ENCODE assay signal across 2 cellular contexts in the genomic region with DNA sequence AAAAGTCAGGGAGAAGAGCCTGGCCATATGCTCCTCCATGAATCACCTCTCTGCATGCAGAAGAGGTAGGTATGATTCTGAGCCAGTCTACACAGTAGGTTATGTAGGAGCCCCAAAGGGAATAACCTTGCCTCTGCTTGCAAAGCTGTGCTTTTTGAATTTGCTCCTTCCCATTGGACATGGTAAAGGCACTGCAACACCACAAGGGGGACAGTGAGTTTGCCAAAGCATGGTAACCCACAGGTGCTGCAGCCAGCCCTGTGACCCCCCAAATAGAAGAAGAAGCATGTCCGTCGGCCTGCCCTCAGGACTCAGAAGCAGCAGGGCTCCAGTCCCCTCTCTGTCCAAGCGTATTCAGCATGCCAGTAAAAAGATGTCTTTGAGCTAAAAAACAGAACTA.
TF ChIP-seq lines count a peak whose summit lies in the region.

No MANE protein-coding gene starts in this region.

TF ChIP-seq in GM23338, 12 proteins besides CTCF, POLR2A, EP300 and RAD21 (continued from another document):
- TF ChIP-seq, protein P1, sequence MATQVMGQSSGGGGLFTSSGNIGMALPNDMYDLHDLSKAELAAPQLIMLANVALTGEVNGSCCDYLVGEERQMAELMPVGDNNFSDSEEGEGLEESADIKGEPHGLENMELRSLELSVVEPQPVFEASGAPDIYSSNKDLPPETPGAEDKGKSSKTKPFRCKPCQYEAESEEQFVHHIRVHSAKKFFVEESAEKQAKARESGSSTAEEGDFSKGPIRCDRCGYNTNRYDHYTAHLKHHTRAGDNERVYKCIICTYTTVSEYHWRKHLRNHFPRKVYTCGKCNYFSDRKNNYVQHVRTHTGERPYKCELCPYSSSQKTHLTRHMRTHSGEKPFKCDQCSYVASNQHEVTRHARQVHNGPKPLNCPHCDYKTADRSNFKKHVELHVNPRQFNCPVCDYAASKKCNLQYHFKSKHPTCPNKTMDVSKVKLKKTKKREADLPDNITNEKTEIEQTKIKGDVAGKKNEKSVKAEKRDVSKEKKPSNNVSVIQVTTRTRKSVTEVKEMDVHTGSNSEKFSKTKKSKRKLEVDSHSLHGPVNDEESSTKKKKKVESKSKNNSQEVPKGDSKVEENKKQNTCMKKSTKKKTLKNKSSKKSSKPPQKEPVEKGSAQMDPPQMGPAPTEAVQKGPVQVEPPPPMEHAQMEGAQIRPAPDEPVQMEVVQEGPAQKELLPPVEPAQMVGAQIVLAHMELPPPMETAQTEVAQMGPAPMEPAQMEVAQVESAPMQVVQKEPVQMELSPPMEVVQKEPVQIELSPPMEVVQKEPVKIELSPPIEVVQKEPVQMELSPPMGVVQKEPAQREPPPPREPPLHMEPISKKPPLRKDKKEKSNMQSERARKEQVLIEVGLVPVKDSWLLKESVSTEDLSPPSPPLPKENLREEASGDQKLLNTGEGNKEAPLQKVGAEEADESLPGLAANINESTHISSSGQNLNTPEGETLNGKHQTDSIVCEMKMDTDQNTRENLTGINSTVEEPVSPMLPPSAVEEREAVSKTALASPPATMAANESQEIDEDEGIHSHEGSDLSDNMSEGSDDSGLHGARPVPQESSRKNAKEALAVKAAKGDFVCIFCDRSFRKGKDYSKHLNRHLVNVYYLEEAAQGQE (IDR thresholded peaks at IDR 0.05; ENCODE audit: unreplicated experiment): no peak
- TF ChIP-seq, protein P2, sequence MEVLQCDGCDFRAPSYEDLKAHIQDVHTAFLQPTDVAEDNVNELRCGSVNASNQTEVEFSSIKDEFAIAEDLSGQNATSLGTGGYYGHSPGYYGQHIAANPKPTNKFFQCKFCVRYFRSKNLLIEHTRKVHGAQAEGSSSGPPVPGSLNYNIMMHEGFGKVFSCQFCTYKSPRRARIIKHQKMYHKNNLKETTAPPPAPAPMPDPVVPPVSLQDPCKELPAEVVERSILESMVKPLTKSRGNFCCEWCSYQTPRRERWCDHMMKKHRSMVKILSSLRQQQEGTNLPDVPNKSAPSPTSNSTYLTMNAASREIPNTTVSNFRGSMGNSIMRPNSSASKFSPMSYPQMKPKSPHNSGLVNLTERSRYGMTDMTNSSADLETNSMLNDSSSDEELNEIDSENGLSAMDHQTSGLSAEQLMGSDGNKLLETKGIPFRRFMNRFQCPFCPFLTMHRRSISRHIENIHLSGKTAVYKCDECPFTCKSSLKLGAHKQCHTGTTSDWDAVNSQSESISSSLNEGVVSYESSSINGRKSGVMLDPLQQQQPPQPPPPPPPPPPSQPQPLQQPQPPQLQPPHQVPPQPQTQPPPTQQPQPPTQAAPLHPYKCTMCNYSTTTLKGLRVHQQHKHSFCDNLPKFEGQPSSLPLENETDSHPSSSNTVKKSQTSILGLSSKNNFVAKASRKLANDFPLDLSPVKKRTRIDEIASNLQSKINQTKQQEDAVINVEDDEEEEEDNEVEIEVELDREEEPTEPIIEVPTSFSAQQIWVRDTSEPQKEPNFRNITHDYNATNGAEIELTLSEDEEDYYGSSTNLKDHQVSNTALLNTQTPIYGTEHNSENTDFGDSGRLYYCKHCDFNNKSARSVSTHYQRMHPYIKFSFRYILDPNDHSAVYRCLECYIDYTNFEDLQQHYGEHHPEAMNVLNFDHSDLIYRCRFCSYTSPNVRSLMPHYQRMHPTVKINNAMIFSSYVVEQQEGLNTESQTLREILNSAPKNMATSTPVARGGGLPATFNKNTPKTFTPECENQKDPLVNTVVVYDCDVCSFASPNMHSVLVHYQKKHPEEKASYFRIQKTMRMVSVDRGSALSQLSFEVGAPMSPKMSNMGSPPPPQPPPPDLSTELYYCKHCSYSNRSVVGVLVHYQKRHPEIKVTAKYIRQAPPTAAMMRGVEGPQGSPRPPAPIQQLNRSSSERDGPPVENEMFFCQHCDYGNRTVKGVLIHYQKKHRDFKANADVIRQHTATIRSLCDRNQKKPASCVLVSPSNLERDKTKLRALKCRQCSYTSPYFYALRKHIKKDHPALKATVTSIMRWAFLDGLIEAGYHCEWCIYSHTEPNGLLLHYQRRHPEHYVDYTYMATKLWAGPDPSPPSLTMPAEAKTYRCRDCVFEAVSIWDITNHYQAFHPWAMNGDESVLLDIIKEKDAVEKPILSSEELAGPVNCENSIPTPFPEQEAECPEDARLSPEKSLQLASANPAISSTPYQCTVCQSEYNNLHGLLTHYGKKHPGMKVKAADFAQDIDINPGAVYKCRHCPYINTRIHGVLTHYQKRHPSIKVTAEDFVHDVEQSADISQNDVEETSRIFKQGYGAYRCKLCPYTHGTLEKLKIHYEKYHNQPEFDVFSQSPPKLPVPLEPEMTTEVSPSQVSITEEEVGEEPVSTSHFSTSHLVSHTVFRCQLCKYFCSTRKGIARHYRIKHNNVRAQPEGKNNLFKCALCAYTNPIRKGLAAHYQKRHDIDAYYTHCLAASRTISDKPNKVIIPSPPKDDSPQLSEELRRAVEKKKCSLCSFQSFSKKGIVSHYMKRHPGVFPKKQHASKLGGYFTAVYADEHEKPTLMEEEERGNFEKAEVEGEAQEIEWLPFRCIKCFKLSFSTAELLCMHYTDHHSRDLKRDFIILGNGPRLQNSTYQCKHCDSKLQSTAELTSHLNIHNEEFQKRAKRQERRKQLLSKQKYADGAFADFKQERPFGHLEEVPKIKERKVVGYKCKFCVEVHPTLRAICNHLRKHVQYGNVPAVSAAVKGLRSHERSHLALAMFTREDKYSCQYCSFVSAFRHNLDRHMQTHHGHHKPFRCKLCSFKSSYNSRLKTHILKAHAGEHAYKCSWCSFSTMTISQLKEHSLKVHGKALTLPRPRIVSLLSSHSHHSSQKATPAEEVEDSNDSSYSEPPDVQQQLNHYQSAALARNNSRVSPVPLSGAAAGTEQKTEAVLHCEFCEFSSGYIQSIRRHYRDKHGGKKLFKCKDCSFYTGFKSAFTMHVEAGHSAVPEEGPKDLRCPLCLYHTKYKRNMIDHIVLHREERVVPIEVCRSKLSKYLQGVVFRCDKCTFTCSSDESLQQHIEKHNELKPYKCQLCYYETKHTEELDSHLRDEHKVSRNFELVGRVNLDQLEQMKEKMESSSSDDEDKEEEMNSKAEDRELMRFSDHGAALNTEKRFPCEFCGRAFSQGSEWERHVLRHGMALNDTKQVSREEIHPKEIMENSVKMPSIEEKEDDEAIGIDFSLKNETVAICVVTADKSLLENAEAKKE (CRISPR knock-in tag; IDR thresholded peaks at IDR 0.05): no peak
- TF ChIP-seq ZNF331 (CRISPR knock-in tag; IDR thresholded peaks at IDR 0.05; ENCODE audit: low read depth) (no peak), NANOG (IDR thresholded peaks at IDR 0.05; ENCODE audit: borderline replicate concordance) (no peak), POLR2AphosphoS5 (IDR thresholded peaks at IDR 0.05; ENCODE audit: low read depth) (no peak), CREB1 (CRISPR knock-in tag; IDR thresholded peaks at IDR 0.05; ENCODE audit: low read depth) (no peak), EZH2 (IDR thresholded peaks at IDR 0.05; ENCODE audit: low read depth, unreplicated experiment) (no peak)

TF ChIP-seq in WTC11, 78 proteins besides CTCF, POLR2A, EP300 and RAD21 (continued from another document):
- TF ChIP-seq, protein P3, sequence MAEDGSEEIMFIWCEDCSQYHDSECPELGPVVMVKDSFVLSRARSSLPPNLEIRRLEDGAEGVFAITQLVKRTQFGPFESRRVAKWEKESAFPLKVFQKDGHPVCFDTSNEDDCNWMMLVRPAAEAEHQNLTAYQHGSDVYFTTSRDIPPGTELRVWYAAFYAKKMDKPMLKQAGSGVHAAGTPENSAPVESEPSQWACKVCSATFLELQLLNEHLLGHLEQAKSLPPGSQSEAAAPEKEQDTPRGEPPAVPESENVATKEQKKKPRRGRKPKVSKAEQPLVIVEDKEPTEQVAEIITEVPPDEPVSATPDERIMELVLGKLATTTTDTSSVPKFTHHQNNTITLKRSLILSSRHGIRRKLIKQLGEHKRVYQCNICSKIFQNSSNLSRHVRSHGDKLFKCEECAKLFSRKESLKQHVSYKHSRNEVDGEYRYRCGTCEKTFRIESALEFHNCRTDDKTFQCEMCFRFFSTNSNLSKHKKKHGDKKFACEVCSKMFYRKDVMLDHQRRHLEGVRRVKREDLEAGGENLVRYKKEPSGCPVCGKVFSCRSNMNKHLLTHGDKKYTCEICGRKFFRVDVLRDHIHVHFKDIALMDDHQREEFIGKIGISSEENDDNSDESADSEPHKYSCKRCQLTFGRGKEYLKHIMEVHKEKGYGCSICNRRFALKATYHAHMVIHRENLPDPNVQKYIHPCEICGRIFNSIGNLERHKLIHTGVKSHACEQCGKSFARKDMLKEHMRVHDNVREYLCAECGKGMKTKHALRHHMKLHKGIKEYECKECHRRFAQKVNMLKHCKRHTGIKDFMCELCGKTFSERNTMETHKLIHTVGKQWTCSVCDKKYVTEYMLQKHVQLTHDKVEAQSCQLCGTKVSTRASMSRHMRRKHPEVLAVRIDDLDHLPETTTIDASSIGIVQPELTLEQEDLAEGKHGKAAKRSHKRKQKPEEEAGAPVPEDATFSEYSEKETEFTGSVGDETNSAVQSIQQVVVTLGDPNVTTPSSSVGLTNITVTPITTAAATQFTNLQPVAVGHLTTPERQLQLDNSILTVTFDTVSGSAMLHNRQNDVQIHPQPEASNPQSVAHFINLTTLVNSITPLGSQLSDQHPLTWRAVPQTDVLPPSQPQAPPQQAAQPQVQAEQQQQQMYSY (CRISPR knock-in tag; IDR thresholded peaks at IDR 0.05): no peak
- TF ChIP-seq, protein P4, sequence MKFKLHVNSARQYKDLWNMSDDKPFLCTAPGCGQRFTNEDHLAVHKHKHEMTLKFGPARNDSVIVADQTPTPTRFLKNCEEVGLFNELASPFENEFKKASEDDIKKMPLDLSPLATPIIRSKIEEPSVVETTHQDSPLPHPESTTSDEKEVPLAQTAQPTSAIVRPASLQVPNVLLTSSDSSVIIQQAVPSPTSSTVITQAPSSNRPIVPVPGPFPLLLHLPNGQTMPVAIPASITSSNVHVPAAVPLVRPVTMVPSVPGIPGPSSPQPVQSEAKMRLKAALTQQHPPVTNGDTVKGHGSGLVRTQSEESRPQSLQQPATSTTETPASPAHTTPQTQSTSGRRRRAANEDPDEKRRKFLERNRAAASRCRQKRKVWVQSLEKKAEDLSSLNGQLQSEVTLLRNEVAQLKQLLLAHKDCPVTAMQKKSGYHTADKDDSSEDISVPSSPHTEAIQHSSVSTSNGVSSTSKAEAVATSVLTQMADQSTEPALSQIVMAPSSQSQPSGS (CRISPR knock-in tag; IDR thresholded peaks at IDR 0.05; ENCODE audit: borderline replicate concordance, low read depth): no peak
- TF ChIP-seq, protein P5, sequence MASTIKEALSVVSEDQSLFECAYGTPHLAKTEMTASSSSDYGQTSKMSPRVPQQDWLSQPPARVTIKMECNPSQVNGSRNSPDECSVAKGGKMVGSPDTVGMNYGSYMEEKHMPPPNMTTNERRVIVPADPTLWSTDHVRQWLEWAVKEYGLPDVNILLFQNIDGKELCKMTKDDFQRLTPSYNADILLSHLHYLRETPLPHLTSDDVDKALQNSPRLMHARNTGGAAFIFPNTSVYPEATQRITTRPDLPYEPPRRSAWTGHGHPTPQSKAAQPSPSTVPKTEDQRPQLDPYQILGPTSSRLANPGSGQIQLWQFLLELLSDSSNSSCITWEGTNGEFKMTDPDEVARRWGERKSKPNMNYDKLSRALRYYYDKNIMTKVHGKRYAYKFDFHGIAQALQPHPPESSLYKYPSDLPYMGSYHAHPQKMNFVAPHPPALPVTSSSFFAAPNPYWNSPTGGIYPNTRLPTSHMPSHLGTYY (CRISPR knock-in tag; IDR thresholded peaks at IDR 0.05): no peak
- TF ChIP-seq ZNF138 (CRISPR knock-in tag; conservative IDR thresholded peaks at IDR 0.05): no peak
- TF ChIP-seq NR3C1 (CRISPR knock-in tag; conservative IDR thresholded peaks at IDR 0.05; ENCODE audit: low read depth): no peak
- TF ChIP-seq CREB1 (CRISPR knock-in tag; IDR thresholded peaks at IDR 0.05): no peak
- TF ChIP-seq JUN (CRISPR knock-in tag; IDR thresholded peaks at IDR 0.05): no peak
- no peak for TF ChIP-seq MXD4 (CRISPR knock-in tag; IDR thresholded peaks at IDR 0.05; ENCODE audit: borderline replicate concordance)
- TF ChIP-seq ZNF317 (CRISPR knock-in tag; IDR thresholded peaks at IDR 0.05; ENCODE audit: borderline replicate concordance, low read depth): no peak
- TF ChIP-seq, protein P6, sequence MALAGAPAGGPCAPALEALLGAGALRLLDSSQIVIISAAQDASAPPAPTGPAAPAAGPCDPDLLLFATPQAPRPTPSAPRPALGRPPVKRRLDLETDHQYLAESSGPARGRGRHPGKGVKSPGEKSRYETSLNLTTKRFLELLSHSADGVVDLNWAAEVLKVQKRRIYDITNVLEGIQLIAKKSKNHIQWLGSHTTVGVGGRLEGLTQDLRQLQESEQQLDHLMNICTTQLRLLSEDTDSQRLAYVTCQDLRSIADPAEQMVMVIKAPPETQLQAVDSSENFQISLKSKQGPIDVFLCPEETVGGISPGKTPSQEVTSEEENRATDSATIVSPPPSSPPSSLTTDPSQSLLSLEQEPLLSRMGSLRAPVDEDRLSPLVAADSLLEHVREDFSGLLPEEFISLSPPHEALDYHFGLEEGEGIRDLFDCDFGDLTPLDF (CRISPR knock-in tag; IDR thresholded peaks at IDR 0.05): no peak
- no peak for TF ChIP-seq ZNF263 (CRISPR knock-in tag; IDR thresholded peaks at IDR 0.05; ENCODE audit: low read depth)
